In the genomic region with DNA sequence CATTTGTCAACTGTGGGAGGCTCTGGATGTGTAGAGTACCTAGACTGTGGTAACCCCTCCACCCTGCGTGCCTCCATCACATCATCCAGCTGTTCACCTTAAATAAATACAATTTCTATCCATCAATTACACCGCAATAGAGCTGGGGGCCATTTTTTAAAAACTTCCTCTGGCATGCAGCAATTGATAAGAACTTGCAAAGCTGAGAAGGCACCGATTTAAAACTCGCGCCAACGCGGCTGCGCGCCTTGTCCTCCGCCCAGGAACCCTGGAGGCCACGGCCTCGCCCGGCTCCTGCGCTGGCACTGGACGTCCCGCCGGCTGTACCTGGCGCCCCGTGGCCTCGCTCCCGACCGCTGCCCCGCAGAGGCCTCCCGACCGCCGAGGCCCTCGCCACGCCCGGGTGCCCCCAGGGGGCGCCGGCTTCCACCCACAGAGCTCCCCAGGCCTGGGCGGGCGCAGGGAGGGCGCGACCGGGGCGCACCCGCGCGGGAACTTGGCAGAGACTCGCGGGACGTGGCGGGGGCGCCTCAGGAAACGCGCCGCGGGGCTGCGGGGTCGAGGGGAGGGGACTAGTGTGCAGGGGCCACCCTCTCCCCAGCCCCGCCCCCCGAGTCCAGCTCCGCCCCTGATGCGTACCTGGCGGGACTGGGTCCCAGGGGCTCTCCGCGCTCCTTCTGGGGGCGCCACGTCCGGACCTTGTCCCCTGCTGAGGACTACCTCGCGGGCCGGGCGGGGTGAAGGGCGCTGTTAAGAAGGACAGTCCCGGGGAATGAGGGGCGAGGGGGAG, we compare ENCODE assay signal across 8 cellular contexts.
DNase-seq lines count a peak whose midpoint lies in the region; TF ChIP-seq lines count a peak whose summit lies in the region.

No MANE protein-coding gene starts in this region.

- TF ChIP-seq CTCF in uterus (IDR thresholded peaks at IDR 0.05): peak; percentile 45 to 81 (median 77)

- intact Hi-C loops in uterus (cut with DNase I; ENCODE audit: low total_unique reads): loop anchor here (5.0 to 10.0 kb wide), 2 partner anchors 84 to 103 kb away; no protein-coding TSS in a partner anchor

- H3K4me3 ChIP-seq in effector memory CD4-positive, alpha-beta T cell (ENCODE audit: insufficient read depth, low read depth, low read length, poor library complexity, severe bottlenecking): peak overlapping the region; percentile 35
- peak overlapping the region; percentile 38 to 53 for H3K4me3 ChIP-seq in muscle layer of duodenum (ENCODE audit: low read depth in 1 of 2, low read length in 2 of 2)
- peak overlapping the region; percentile 21 to 35 for H3K4me3 ChIP-seq in uterus

- no peak for TF ChIP-seq POLR2A in uterus (IDR thresholded peaks at IDR 0.05)

- H3K4me1 ChIP-seq in effector memory CD4-positive, alpha-beta T cell (ENCODE audit: control insufficient read depth, insufficient read depth, low read length, poor library complexity, severe bottlenecking): peaks cover 12% of the 10 kb centered on the region
- peaks cover 0 to 5% of the 10 kb centered on the region in 2 donors for H3K4me1 ChIP-seq in muscle layer of duodenum (ENCODE audit: control insufficient read depth in 1 of 2, insufficient read depth in 2 of 2, low read length in 2 of 2)
- H3K4me1 ChIP-seq in uterus: no peaks in the 10 kb centered on the region

- H3K27me3 ChIP-seq in effector memory CD4-positive, alpha-beta T cell (replicated peaks; ENCODE audit: control insufficient read depth, insufficient read depth, low read length, poor library complexity, severe bottlenecking): no peaks in the 10 kb centered on the region
- peaks cover 6% of the 10 kb centered on the region for H3K27me3 ChIP-seq in muscle layer of duodenum (ENCODE audit: low read depth, low read length)
- no peaks in the 10 kb centered on the region for H3K27me3 ChIP-seq in uterus

- no peak overlapping the region for H3K27ac ChIP-seq in effector memory CD4-positive, alpha-beta T cell (ENCODE audit: insufficient read depth, low read length, poor library complexity, severe bottlenecking)
- H3K27ac ChIP-seq in muscle layer of duodenum (ENCODE audit: low read length) (no peak overlapping the region), uterus (peak overlapping the region; percentile 45 to 49)

- H3K36me3 ChIP-seq in effector memory CD4-positive, alpha-beta T cell (ENCODE audit: control insufficient read depth, insufficient read depth, low read length): no peaks in the 10 kb centered on the region
- H3K36me3 ChIP-seq in muscle layer of duodenum (ENCODE audit: control insufficient read depth in 1 of 2, insufficient read depth in 2 of 2, low read length in 2 of 2) (no peaks in the 10 kb centered on the region), uterus (no peaks in the 10 kb centered on the region)

- H3K9me3 ChIP-seq in effector memory CD4-positive, alpha-beta T cell (ENCODE audit: control insufficient read depth, low read length): no peaks in the 10 kb centered on the region
- H3K9me3 ChIP-seq in muscle layer of duodenum (ENCODE audit: control insufficient read depth in 1 of 2, low read length in 2 of 2): no peaks in the 10 kb centered on the region
- no peaks in the 10 kb centered on the region for H3K9me3 ChIP-seq in uterus

- peak; percentile 55 for DNase-seq in AG08395 (ENCODE audit: low spot score)
- DNase-seq in RPMI8226: peak; percentile 17
- peak in 1 of 3 donors; percentile 13 for DNase-seq in effector memory CD4-positive, alpha-beta T cell
- peak; percentile 60 to 62 for DNase-seq in uterus
- DNase-seq in SIG-M5 treated with dmso at 0.1 percent for 504 hours (lab: John Stamatoyannopoulos, UW; ENCODE audit: unreplicated experiment): no peak
- no peak for DNase-seq in superior temporal gyrus (ENCODE audit: extremely low spot score)
- DNase-seq in NCI-H2107 (lab: John Stamatoyannopoulos, UW): no peak

Comparison
In these comparisons a context has a peak if more than half of its experiments do, and no peak if none do; other contexts are left out.
1. DNase-seq: peak in AG08395 (single experiment), RPMI8226 (single experiment) and uterus (2 of 2); none in SIG-M5 treated with dmso at 0.1 percent for 504 hours (single experiment), superior temporal gyrus (single experiment) and NCI-H2107 (single experiment).
2. H3K27ac ChIP-seq: peak in uterus (2 of 2); none in effector memory CD4-positive, alpha-beta T cell (single experiment) and muscle layer of duodenum (single experiment).
3. Peak in every context shown above with its lines, with median percentiles within 50 percentile points of each other: H3K4me3 ChIP-seq.